In genomic region chr14:100067971-100068959, GRCh38 we compare ENCODE assay signal across 1 cellular context.
A peak's percentile ranks its signal among the peaks of the same experiment; 100 is the strongest.
TF ChIP-seq lines count a peak whose summit lies in the region.

No MANE protein-coding gene starts in this region.

TF ChIP-seq in K562, 482 proteins besides CTCF, POLR2A, EP300 and RAD21 (continued from another document and continues in another):
- TF ChIP-seq RERE (CRISPR knock-in tag; IDR thresholded peaks at IDR 0.05; ENCODE audit: borderline replicate concordance) (no peak), NR4A1 (CRISPR knock-in tag; IDR thresholded peaks at IDR 0.05) (no peak), NR4A1 (tag; IDR thresholded peaks at IDR 0.05) (peak; percentile 75), ZNF740 (CRISPR knock-in tag; IDR thresholded peaks at IDR 0.05) (no peak), ZNF740 (tag; IDR thresholded peaks at IDR 0.05) (no peak; a peak in 1 of 4 replicates), ZNF407 (IDR thresholded peaks at IDR 0.05; ENCODE audit: low read depth) (no peak), U2AF1 (optimal IDR thresholded peaks at IDR 0.05; ENCODE audit: low read depth, low read length) (no peak), EHMT2 (IDR thresholded peaks at IDR 0.05) (no peak), NCOA4 (IDR thresholded peaks at IDR 0.05; ENCODE audit: partially characterized antibody) (no peak), ZBTB33 (CRISPR knock-in tag; IDR thresholded peaks at IDR 0.05) (no peak), E2F4 (CRISPR knock-in tag; IDR thresholded peaks at IDR 0.05; ENCODE audit: low read depth) (no peak), PTTG1 (tag; IDR thresholded peaks at IDR 0.05; ENCODE audit: low read depth) (no peak), ZBTB5 (IDR thresholded peaks at IDR 0.05) (no peak), XRCC4 (IDR thresholded peaks at IDR 0.05; ENCODE audit: extremely low read depth, insufficient read depth, insufficient read length) (no peak), ZBTB12 (CRISPR knock-in tag; IDR thresholded peaks at IDR 0.05) (0 out of 2 replicates have a peak, but pooled peaks have one; percentile 28)
